In genomic region chr3:67048716-67049076, GRCh38 we compare ENCODE assay signal across 10 cellular contexts. TPM values are rescaled to one million over a fixed set of nuclear protein-coding genes. Genes with fewer than 3 reads are reported as not detected.
DNase-seq lines count a peak whose midpoint lies in the region; ATAC-seq and TF ChIP-seq lines count a peak whose summit lies in the region.
"Had no signal": no experiment of that assay in that cellular context is flagged by ENCODE, and none has a peak within 500 bp of the region (broad histone marks: within the 10 kb centered on the region; RNA-seq: fewer than 3 reads in every experiment).

No MANE protein-coding gene starts in this region.

- H3K9me3 ChIP-seq in Karpas-422 (ENCODE audit: low read length) = peaks cover 4% of the 10 kb centered on the region; the same call in 1 of the 2 replicates
- no peaks in the 10 kb centered on the region for H3K9me3 ChIP-seq in sigmoid colon
- H3K9me3 ChIP-seq: mucosa of descending colon had no signal

- no peaks in the 10 kb centered on the region for H3K27me3 ChIP-seq in Karpas-422 (ENCODE audit: low read length)
- H3K27me3 ChIP-seq in brain microvascular endothelial cell (replicated peaks) = no peaks in the 10 kb centered on the region
- no peaks in the 10 kb centered on the region for H3K27me3 ChIP-seq in sigmoid colon

- no peaks in the 10 kb centered on the region for H3K9me2 ChIP-seq in Karpas-422 (replicated peaks; ENCODE audit: insufficient read depth, low read length)

- H3K4me3 Mint-ChIP-seq in Calu3 (ENCODE audit: low read depth, unreplicated experiment) = no peak overlapping the region
- no peak overlapping the region for H3K4me3 Mint-ChIP-seq in activated naive CD8-positive, alpha-beta T cell treated with anti-CD3 and anti-CD28 coated beads for 36 hours
- H3K4me3 Mint-ChIP-seq: activated naive CD8-positive, alpha-beta T cell had no signal

- H3K9ac ChIP-seq in Karpas-422 (ENCODE audit: low read length) = peak overlapping the region; percentile 69

- no TSS peak for BruUV-seq in Calu3 (replicated peaks; lab: Mats Ljungman, UMichigan)

- H3K36me3 ChIP-seq in Karpas-422 (ENCODE audit: insufficient read depth, low read length) = no peaks in the 10 kb centered on the region
- H3K36me3 ChIP-seq in brain microvascular endothelial cell (replicated peaks) = no peaks in the 10 kb centered on the region
- no peaks in the 10 kb centered on the region for H3K36me3 ChIP-seq in sigmoid colon

- TF ChIP-seq POLR2A in GM18505 (IDR thresholded peaks at IDR 0.05; ENCODE audit: borderline replicate concordance, extremely low read depth, insufficient read depth, insufficient read length) = no peak
- no peak for TF ChIP-seq POLR2A in sigmoid colon (IDR thresholded peaks at IDR 0.05)

- no peaks in the 10 kb centered on the region for H4K20me1 ChIP-seq in Karpas-422 (ENCODE audit: insufficient read depth, low read depth, low read length)

- H3K27ac ChIP-seq in Karpas-422 (ENCODE audit: low read length) (peak overlapping the region; percentile 100), brain microvascular endothelial cell (no peak overlapping the region), sigmoid colon (no peak overlapping the region)

- peak overlapping the region; percentile 91 for H3K4me2 ChIP-seq in Karpas-422 (ENCODE audit: low read depth, low read length, poor library complexity, severe bottlenecking)

- H3K27me3 Mint-ChIP-seq in Calu3 (ENCODE audit: unreplicated experiment) = no peaks in the 10 kb centered on the region
- H3K27me3 Mint-ChIP-seq in activated naive CD8-positive, alpha-beta T cell treated with anti-CD3 and anti-CD28 coated beads for 36 hours = peaks cover 6% of the 10 kb centered on the region

- H3K27ac Mint-ChIP-seq in Calu3 (ENCODE audit: unreplicated experiment) = no peak overlapping the region
- no peak overlapping the region for H3K27ac Mint-ChIP-seq in activated naive CD8-positive, alpha-beta T cell treated with anti-CD3 and anti-CD28 coated beads for 36 hours
- H3K27ac Mint-ChIP-seq: activated naive CD8-positive, alpha-beta T cell had no signal

- no peaks in the 10 kb centered on the region for H3K36me3 Mint-ChIP-seq in Calu3 (ENCODE audit: insufficient read depth, unreplicated experiment)
- no peaks in the 10 kb centered on the region for H3K36me3 Mint-ChIP-seq in activated naive CD8-positive, alpha-beta T cell treated with anti-CD3 and anti-CD28 coated beads for 36 hours

- no peak overlapping the region for H2AFZ ChIP-seq in Karpas-422 (ENCODE audit: low read length)

- TF ChIP-seq CTCF in Calu3 (IDR thresholded peaks at IDR 0.05; ENCODE audit: unreplicated experiment) = no peak
- TF ChIP-seq CTCF in brain microvascular endothelial cell (IDR thresholded peaks at IDR 0.05; ENCODE audit: low read depth, low read length, missing control alignments) = no peak
- TF ChIP-seq CTCF in sigmoid colon (IDR thresholded peaks at IDR 0.05) = no peak

- no peaks in the 10 kb centered on the region for H3K9me3 Mint-ChIP-seq in Calu3 (ENCODE audit: low read depth, unreplicated experiment)
- H3K9me3 Mint-ChIP-seq in activated naive CD8-positive, alpha-beta T cell treated with anti-CD3 and anti-CD28 coated beads for 36 hours = peaks cover 5% of the 10 kb centered on the region

- no peaks in the 10 kb centered on the region for H3K4me1 Mint-ChIP-seq in Calu3 (ENCODE audit: low read depth, unreplicated experiment)
- H3K4me1 Mint-ChIP-seq in activated naive CD8-positive, alpha-beta T cell treated with anti-CD3 and anti-CD28 coated beads for 36 hours = no peaks in the 10 kb centered on the region

- DNase-seq in Karpas-422 (no peak), Calu3 (no peak), brain microvascular endothelial cell (no peak), sigmoid colon (no peak)
- DNase-seq in activated naive CD8-positive, alpha-beta T cell treated with anti-CD3 and anti-CD28 coated beads for 36 hours = no peak
- DNase-seq: mucosa of descending colon had no signal

- CTCF ChIA-PET in Calu3 (lab: Charles Lee) = no interaction called here

- in situ Hi-C loops in brain microvascular endothelial cell (cut with HindIII; ENCODE audit: low pct_ligation_motif_present, low sequenced_read_pairs) = no loop called here

- intact Hi-C loops in Calu3 (cut with micrococcal nuclease; ENCODE audit: unreplicated experiment) = no loop called here
- intact Hi-C loops in sigmoid colon (cut with DNase I) = no loop called here

- H3K4me1 ChIP-seq in Karpas-422 (ENCODE audit: low read length) = peaks cover 61% of the 10 kb centered on the region
- peaks cover 0 to 9% (median 0%) of the 10 kb centered on the region in 4 donors for H3K4me1 ChIP-seq in sigmoid colon

- H3K4me3 ChIP-seq in Karpas-422 (ENCODE audit: low read length) = peak overlapping the region; percentile 51
- no peak overlapping the region for H3K4me3 ChIP-seq in brain microvascular endothelial cell (ENCODE audit: low read depth, low read length)
- H3K4me3 ChIP-seq in sigmoid colon = no peak overlapping the region
- H3K4me3 ChIP-seq: mucosa of descending colon had no signal

- ATAC-seq in GM18505 (IDR thresholded peaks at IDR 0.05; ENCODE audit: unreplicated experiment) (peak; percentile 57), GM19468 (IDR thresholded peaks at IDR 0.05; ENCODE audit: extremely low read depth, unreplicated experiment) (peak; percentile 41), HG02970 (IDR thresholded peaks at IDR 0.05; ENCODE audit: low FRiP score, unreplicated experiment) (peak; percentile 34)

- H3K79me2 ChIP-seq in Karpas-422 (ENCODE audit: low read length) = no peaks in the 10 kb centered on the region

- no peak for TF ChIP-seq EP300 in sigmoid colon (IDR thresholded peaks at IDR 0.05)

- 65 to 82% methylated on average over 3 of the region's 3 CpGs for WGBS in sigmoid colon, 2 donors

RNA-seq across cellular contexts. Expression of gene KBTBD8, which starts 50.6 kb away (rescaled TPM):
- 22.7 and 79.9 TPM in 2 replicates for total RNA-seq in Karpas-422 (2014; rRNA removed; shearing (Covaris generic); ENCODE audit: low replicate concordance)
- total RNA-seq in Calu3 (2022) (4.1 and 5.9 TPM in 2 replicates), sigmoid colon (1 to 10 TPM in 3 of 4 donors, under 1 TPM in 1; 0.55 to 3.4 (median 1.4) TPM)
- total RNA-seq in activated naive CD8-positive, alpha-beta T cell treated with anti-CD3 and anti-CD28 coated beads for 36 hours = 10 to 100 TPM; 28.5 to 30.6 TPM
- 1 to 10 TPM in 2 of 3 donors, under 1 TPM in 1; 0.60 to 4.0 (median 1.6) TPM for polyA plus RNA-seq in sigmoid colon
